Comparison of ENCODE assay signal across 26 cellular contexts in the genomic region with DNA sequence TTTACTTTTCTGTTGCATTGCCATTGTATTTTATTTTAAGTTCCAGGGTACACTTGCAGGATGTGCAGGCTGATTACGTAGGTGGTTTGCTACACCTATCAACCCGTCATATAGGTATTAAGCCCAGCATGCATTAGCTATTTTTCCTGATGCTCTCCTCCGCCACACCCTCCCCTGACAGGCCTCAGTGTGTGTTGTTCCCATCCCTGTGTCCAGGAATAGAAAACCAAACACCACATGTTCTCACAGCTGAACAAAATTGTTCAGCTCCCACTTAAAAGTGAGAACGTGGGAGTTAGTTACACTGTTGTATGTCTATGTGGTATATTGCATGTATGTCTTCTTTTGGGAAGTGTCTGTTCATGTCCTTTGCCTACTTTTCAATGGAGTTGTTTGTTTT.
"Had no signal": no experiment of that assay in that cellular context is flagged by ENCODE, and none has a peak within 500 bp of the region (broad histone marks: within the 10 kb centered on the region; RNA-seq: fewer than 3 reads in every experiment).

No MANE protein-coding gene starts in this region.

- FAIRE-seq: bronchial epithelial cell, TTC549 had no signal

- DNase-seq: activated B cell treated with CpG ODN at 0.5 μM for 24 hours; activated CD4-positive, alpha-beta memory T cell treated with anti-CD3 and anti-CD28 coated beads for 36 hours; activated CD4-positive, alpha-beta T cell treated with anti-CD3 and anti-CD28 coated beads for 4 hours; activated CD4-positive, alpha-beta T cell treated with anti-CD3 and anti-CD28 coated beads, Interleukin-2, amount 10 ng/mL, durations not matched to agents 24 days and 14 days; activated CD4-positive, alpha-beta T cell treated with anti-CD3 and anti-CD28 coated beads, Interleukin-2, amount 50 U/mL, for 1 hour; activated CD4-positive, alpha-beta T cell treated with anti-CD3 and anti-CD28 coated beads, Interleukin-2, amount 50 U/mL, for 4 hours; activated CD4-positive, CD25-positive, alpha-beta regulatory T cell treated with anti-CD3 and anti-CD28 coated beads, Interleukin-2, amount 50 U/mL, for 72 hours; activated CD8-positive, alpha-beta memory T cell treated with anti-CD3 and anti-CD28 coated beads, Interleukin-2, amount 50 U/mL, for 4 hours; activated CD8-positive, alpha-beta T cell treated with anti-CD3 and anti-CD28 coated beads for 36 hours; activated effector memory CD4-positive, alpha-beta T cell treated with anti-CD3 and anti-CD28 coated beads, Interleukin-2, amount 50 U/mL, for 16 hours; activated gamma-delta T cell treated with Interleukin-2 at 50 U/mL for 16 hours; activated naive CD4-positive, alpha-beta T cell treated with anti-CD3 and anti-CD28 coated beads, Interleukin-2, amount 10 ng/mL, durations not matched to agents 7 days and 5 days; activated naive CD4-positive, alpha-beta T cell treated with Interleukin-2 at 50 U/mL for 16 hours; activated naive CD8-positive, alpha-beta T cell treated with anti-CD3 and anti-CD28 coated beads, Interleukin-2, amount 10 ng/mL, durations not matched to agents 7 days and 5 days; activated naive CD8-positive, alpha-beta T cell treated with anti-CD3 and anti-CD28 coated beads, Interleukin-2, amount 50 U/mL, for 24 hours; activated T-cell treated with anti-CD3 and anti-CD28 coated beads for 4 hours; activated T-cell treated with anti-CD3 and anti-CD28 coated beads, Interleukin-2, amount 50 U/mL, for 1 hour; activated T-cell treated with anti-CD3 and anti-CD28 coated beads, Interleukin-2, amount 50 U/mL, for 4 hours; activated T-cell treated with anti-CD3 and anti-CD28 coated beads, Interleukin-2, amount 50 U/mL, for 72 hours; cerebellar nuclear complex; T-helper 1 cell; T-helper 2 cell; T-helper 9 cell had no signal

- ATAC-seq: activated CD8-positive, alpha-beta T cell treated with anti-CD3 and anti-CD28 coated beads for 36 hours; activated naive CD8-positive, alpha-beta T cell treated with anti-CD3 and anti-CD28 coated beads, Interleukin-2, amount 50 U/mL, for 24 hours; activated T-cell treated with anti-CD3 and anti-CD28 coated beads, Interleukin-2, amount 50 U/mL, for 4 hours; activated T-cell treated with anti-CD3 and anti-CD28 coated beads, Interleukin-2, amount 50 U/mL, for 72 hours; activated T-helper 17 cell treated with anti-CD3 and anti-CD28 coated beads, Interleukin-2, amount 50 U/mL, for 72 hours had no signal
